In the genomic region with DNA sequence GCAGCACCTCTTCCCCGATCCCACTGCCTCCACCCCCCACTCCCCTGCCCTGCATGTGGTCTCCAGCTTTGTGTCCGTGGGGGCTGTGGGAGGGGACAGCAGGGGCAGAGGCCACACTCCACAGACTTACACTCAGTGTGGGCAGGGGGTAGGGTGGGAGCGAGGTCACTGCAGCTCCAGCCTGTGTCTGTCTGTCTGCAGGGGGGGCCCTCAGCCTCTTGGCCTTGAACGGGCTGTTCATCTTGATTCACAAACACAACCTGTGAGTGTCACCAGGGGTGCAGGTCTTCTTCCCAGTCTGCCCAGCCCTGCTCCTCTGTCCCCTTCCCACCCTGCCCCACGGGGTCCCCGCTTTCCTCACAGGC, we compare ENCODE assay signal across 25 cellular contexts.
"Had no signal": no experiment of that assay in that cellular context is flagged by ENCODE, and none has a peak within 500 bp of the region (broad histone marks: within the 10 kb centered on the region; RNA-seq: fewer than 3 reads in every experiment).

No MANE protein-coding gene starts in this region.

- H3K9me3 Mint-ChIP-seq: activated naive CD4-positive, alpha-beta T cell treated with anti-CD3 and anti-CD28 coated beads for 36 hours; activated naive CD8-positive, alpha-beta T cell treated with anti-CD3 and anti-CD28 coated beads, Interleukin-2, amount 50 U/mL, for 24 hours; activated T-helper 17 cell treated with anti-CD3 and anti-CD28 coated beads, Interleukin-2, amount 50 U/mL, for 72 hours; brain; dendritic cell treated with granulocyte-macrophage colony-stimulating factor and Interleukin-4, amounts not matched to agents 40 ng/mL and 50 ng/mL, for 4 days; naive B cell had no signal

- H3K27me3 Mint-ChIP-seq: activated naive CD8-positive, alpha-beta T cell treated with anti-CD3 and anti-CD28 coated beads, Interleukin-2, amount 50 U/mL, for 24 hours; activated T-helper 17 cell treated with anti-CD3 and anti-CD28 coated beads, Interleukin-2, amount 50 U/mL, for 72 hours; dendritic cell treated with granulocyte-macrophage colony-stimulating factor and Interleukin-4, amounts not matched to agents 40 ng/mL and 50 ng/mL, for 4 days; naive B cell; T-helper 17 cell had no signal

- H3K4me3 ChIP-seq: heart right ventricle, stomach, suprapubic skin, vagina had no signal

- DNase-seq: activated CD4-positive, alpha-beta T cell treated with anti-CD3 and anti-CD28 coated beads, Interleukin-2, amount 50 U/mL, for 1 hour; activated CD4-positive, CD25-positive, alpha-beta regulatory T cell; activated CD8-positive, alpha-beta T cell treated with anti-CD3 and anti-CD28 coated beads, Interleukin-2, amount 10 ng/mL, durations not matched to agents 7 days and 5 days; activated naive CD4-positive, alpha-beta T cell treated with anti-CD3 and anti-CD28 coated beads for 36 hours; activated naive CD8-positive, alpha-beta T cell treated with anti-CD3 and anti-CD28 coated beads, Interleukin-2, amount 50 U/mL, for 24 hours; anterior cingulate cortex; caudate nucleus; effector CD4-positive, alpha-beta T cell; islet precursor cell; left colon; mesendoderm; naive B cell; occipital lobe; retina; stimulated activated CD4-positive, alpha-beta T cell treated with anti-CD3 and anti-CD28 coated beads, Interleukin-1b, Interleukin-23, amount 100 ng/mL, for 48 hours; stomach; SW 1271; trophoblast cell had no signal

- H3K9me3 ChIP-seq: heart right ventricle, stomach, suprapubic skin, vagina had no signal

- H3K27ac Mint-ChIP-seq: activated CD8-positive, alpha-beta T cell treated with anti-CD3 and anti-CD28 coated beads, Interleukin-2, amount 10 ng/mL, durations not matched to agents 7 days and 5 days; activated naive CD4-positive, alpha-beta T cell treated with anti-CD3 and anti-CD28 coated beads for 36 hours; activated naive CD8-positive, alpha-beta T cell treated with anti-CD3 and anti-CD28 coated beads, Interleukin-2, amount 50 U/mL, for 24 hours; activated T-helper 17 cell treated with anti-CD3 and anti-CD28 coated beads, Interleukin-2, amount 50 U/mL, for 72 hours; brain; dendritic cell treated with granulocyte-macrophage colony-stimulating factor and Interleukin-4, amounts not matched to agents 40 ng/mL and 50 ng/mL, for 4 days; naive B cell; T-helper 17 cell had no signal

- ATAC-seq: activated CD8-positive, alpha-beta T cell treated with anti-CD3 and anti-CD28 coated beads, Interleukin-2, amount 10 ng/mL, durations not matched to agents 7 days and 5 days; activated naive CD8-positive, alpha-beta T cell treated with anti-CD3 and anti-CD28 coated beads, Interleukin-2, amount 50 U/mL, for 24 hours; activated T-helper 17 cell treated with anti-CD3 and anti-CD28 coated beads, Interleukin-2, amount 50 U/mL, for 72 hours; left colon; T-helper 17 cell had no signal

- H3K36me3 Mint-ChIP-seq: naive B cell had no signal

- H3K4me3 Mint-ChIP-seq: activated CD8-positive, alpha-beta T cell treated with anti-CD3 and anti-CD28 coated beads, Interleukin-2, amount 10 ng/mL, durations not matched to agents 7 days and 5 days; activated naive CD4-positive, alpha-beta T cell treated with anti-CD3 and anti-CD28 coated beads for 36 hours; activated naive CD8-positive, alpha-beta T cell treated with anti-CD3 and anti-CD28 coated beads, Interleukin-2, amount 50 U/mL, for 24 hours; activated T-helper 17 cell treated with anti-CD3 and anti-CD28 coated beads, Interleukin-2, amount 50 U/mL, for 72 hours; brain; dendritic cell treated with granulocyte-macrophage colony-stimulating factor and Interleukin-4, amounts not matched to agents 40 ng/mL and 50 ng/mL, for 4 days; naive B cell; T-helper 17 cell had no signal

- H3K27me3 ChIP-seq: heart right ventricle, stomach, suprapubic skin, vagina had no signal

- H3K27ac ChIP-seq: heart right ventricle, stomach, suprapubic skin, vagina had no signal
